In the genomic region with DNA sequence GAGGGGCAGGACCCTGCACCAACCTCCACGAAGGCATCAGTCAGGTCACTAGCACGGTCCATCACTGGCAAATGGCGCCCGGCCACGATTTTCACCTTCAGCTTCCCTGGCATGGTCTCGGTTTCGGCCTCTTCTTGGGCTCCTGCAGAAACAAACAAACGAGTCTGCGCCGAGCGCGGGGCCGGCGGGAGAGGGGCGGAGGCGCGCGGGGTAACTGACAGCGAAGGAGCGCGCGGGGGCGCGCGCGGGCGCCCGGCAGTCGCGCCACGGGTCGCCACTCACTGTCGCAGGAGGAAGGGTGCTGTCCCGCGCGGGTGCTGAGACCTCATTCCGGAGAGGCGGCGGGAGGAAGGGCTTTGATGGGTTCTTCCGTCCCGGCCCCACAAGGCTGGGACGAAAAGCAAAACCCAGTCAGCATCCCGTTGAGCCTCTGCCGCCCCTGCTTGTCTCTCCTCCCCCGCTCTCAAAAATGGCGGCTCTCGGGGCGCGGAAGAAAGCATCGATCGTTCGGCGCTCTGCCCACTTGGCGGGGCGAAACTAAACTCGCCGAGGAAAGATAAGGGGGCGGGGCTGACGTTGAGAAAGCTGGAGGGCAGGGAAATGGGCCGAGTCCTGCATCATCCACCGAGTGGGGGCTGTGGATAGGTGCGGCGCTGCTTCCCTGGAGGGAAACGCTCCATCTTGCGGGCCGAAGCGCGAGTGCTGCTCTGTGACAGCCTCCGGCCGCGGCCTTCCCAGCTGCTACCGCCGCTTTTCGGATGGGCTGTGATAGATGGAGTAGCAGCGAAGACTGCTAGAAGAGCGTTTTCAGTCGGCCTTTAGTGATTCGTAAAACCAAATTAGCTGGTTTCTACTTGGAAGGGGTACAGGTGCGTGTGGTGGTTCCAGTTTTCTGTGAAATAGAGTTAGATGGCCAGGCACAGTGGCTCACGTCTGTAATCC, we compare ENCODE assay signal across 1 cellular context.
TF ChIP-seq lines count a peak whose summit lies in the region.

A gene with protein sequence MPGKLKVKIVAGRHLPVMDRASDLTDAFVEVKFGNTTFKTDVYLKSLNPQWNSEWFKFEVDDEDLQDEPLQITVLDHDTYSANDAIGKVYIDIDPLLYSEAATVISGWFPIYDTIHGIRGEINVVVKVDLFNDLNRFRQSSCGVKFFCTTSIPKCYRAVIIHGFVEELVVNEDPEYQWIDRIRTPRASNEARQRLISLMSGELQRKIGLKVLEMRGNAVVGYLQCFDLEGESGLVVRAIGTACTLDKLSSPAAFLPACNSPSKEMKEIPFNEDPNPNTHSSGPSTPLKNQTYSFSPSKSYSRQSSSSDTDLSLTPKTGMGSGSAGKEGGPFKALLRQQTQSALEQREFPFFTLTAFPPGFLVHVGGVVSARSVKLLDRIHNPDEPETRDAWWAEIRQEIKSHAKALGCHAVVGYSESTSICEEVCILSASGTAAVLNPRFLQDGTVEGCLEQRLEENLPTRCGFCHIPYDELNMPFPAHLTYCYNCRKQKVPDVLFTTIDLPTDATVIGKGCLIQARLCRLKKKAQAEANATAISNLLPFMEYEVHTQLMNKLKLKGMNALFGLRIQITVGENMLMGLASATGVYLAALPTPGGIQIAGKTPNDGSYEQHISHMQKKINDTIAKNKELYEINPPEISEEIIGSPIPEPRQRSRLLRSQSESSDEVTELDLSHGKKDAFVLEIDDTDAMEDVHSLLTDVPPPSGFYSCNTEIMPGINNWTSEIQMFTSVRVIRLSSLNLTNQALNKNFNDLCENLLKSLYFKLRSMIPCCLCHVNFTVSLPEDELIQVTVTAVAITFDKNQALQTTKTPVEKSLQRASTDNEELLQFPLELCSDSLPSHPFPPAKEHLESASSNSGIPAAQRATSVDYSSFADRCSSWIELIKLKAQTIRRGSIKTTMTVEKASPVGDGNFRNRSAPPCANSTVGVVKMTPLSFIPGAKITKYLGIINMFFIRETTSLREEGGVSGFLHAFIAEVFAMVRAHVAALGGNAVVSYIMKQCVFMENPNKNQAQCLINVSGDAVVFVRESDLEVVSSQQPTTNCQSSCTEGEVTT (minus strand): TSS at position 505 of the 942 bp plus-strand sequence. CDS start 392 bp downstream, at position 113.

TF ChIP-seq in HEK293, 187 proteins besides CTCF, POLR2A, EP300 and RAD21 (continued from another document and continues in another):
- TF ChIP-seq, protein P1, sequence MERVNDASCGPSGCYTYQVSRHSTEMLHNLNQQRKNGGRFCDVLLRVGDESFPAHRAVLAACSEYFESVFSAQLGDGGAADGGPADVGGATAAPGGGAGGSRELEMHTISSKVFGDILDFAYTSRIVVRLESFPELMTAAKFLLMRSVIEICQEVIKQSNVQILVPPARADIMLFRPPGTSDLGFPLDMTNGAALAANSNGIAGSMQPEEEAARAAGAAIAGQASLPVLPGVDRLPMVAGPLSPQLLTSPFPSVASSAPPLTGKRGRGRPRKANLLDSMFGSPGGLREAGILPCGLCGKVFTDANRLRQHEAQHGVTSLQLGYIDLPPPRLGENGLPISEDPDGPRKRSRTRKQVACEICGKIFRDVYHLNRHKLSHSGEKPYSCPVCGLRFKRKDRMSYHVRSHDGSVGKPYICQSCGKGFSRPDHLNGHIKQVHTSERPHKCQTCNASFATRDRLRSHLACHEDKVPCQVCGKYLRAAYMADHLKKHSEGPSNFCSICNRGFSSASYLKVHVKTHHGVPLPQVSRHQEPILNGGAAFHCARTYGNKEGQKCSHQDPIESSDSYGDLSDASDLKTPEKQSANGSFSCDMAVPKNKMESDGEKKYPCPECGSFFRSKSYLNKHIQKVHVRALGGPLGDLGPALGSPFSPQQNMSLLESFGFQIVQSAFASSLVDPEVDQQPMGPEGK (tag by site-specific recombination; IDR thresholded peaks at IDR 0.05), result peak; percentile 97
- TF ChIP-seq ZNF132 (tag by site-specific recombination; IDR thresholded peaks at IDR 0.05; ENCODE audit: borderline replicate concordance), result no peak
- peak; percentile 85; the same call in 1 of the 2 replicates for TF ChIP-seq ZBTB1 (tag by site-specific recombination; IDR thresholded peaks at IDR 0.05)
- TF ChIP-seq ZBTB10 (tag by site-specific recombination; IDR thresholded peaks at IDR 0.05), result peak; percentile 87
- TF ChIP-seq, protein P2, sequence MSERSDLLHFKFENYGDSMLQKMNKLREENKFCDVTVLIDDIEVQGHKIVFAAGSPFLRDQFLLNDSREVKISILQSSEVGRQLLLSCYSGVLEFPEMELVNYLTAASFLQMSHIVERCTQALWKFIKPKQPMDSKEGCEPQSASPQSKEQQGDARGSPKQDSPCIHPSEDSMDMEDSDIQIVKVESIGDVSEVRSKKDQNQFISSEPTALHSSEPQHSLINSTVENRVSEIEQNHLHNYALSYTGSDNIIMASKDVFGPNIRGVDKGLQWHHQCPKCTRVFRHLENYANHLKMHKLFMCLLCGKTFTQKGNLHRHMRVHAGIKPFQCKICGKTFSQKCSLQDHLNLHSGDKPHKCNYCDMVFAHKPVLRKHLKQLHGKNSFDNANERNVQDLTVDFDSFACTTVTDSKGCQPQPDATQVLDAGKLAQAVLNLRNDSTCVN (tag by site-specific recombination; optimal IDR thresholded peaks at IDR 0.05), result peak; percentile 94
- TF ChIP-seq ZNF473 (tag by site-specific recombination; IDR thresholded peaks at IDR 0.05), result no peak
- TF ChIP-seq ZFP37 (tag by site-specific recombination; IDR thresholded peaks at IDR 0.05), result no peak
- peak; percentile 68 for TF ChIP-seq KLF1 (tag by site-specific recombination; IDR thresholded peaks at IDR 0.05)
- TF ChIP-seq ZNF37A (tag by site-specific recombination; IDR thresholded peaks at IDR 0.05), result no peak
- TF ChIP-seq, protein P3, sequence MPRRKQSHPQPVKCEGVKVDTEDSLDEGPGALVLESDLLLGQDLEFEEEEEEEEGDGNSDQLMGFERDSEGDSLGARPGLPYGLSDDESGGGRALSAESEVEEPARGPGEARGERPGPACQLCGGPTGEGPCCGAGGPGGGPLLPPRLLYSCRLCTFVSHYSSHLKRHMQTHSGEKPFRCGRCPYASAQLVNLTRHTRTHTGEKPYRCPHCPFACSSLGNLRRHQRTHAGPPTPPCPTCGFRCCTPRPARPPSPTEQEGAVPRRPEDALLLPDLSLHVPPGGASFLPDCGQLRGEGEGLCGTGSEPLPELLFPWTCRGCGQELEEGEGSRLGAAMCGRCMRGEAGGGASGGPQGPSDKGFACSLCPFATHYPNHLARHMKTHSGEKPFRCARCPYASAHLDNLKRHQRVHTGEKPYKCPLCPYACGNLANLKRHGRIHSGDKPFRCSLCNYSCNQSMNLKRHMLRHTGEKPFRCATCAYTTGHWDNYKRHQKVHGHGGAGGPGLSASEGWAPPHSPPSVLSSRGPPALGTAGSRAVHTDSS (tag by site-specific recombination; IDR thresholded peaks at IDR 0.05), result peak; percentile 32; the same call in 1 of the 2 replicates
- peak; percentile 54; the same call in 1 of the 2 replicates for TF ChIP-seq ZNF549 (tag by site-specific recombination; IDR thresholded peaks at IDR 0.05)
- peak; percentile 83 for TF ChIP-seq REST (tag by site-specific recombination; IDR thresholded peaks at IDR 0.05)
- TF ChIP-seq YY1 (tag by site-specific recombination; IDR thresholded peaks at IDR 0.05), result peak; percentile 95
- TF ChIP-seq ZSCAN16 (tag by site-specific recombination; IDR thresholded peaks at IDR 0.05), result no peak
- TF ChIP-seq ZBTB7A (tag by site-specific recombination; IDR thresholded peaks at IDR 0.05; ENCODE audit: low read depth), result 0 out of 2 replicates have a peak, but pooled peaks have one; percentile 15
- no peak for TF ChIP-seq ZNF155 (tag by site-specific recombination; IDR thresholded peaks at IDR 0.05)
- no peak; the same call in 1 of the 2 replicates for TF ChIP-seq ZNF600 (tag by site-specific recombination; IDR thresholded peaks at IDR 0.05)
- TF ChIP-seq WT1 (tag by site-specific recombination; IDR thresholded peaks at IDR 0.05), result peak; percentile 25; the same call in 1 of the 2 replicates
- TF ChIP-seq ZNF169 (tag by site-specific recombination; IDR thresholded peaks at IDR 0.05), result no peak
- no peak for TF ChIP-seq ZNF626 (tag by site-specific recombination; IDR thresholded peaks at IDR 0.05)
- no peak; the same call in 1 of the 2 replicates for TF ChIP-seq TSHZ1 (tag by site-specific recombination; IDR thresholded peaks at IDR 0.05; ENCODE audit: borderline replicate concordance)
- peak; percentile 71; the same call in 1 of the 2 replicates for TF ChIP-seq ZNF280D (tag by site-specific recombination; IDR thresholded peaks at IDR 0.05)
